In the genomic region with DNA sequence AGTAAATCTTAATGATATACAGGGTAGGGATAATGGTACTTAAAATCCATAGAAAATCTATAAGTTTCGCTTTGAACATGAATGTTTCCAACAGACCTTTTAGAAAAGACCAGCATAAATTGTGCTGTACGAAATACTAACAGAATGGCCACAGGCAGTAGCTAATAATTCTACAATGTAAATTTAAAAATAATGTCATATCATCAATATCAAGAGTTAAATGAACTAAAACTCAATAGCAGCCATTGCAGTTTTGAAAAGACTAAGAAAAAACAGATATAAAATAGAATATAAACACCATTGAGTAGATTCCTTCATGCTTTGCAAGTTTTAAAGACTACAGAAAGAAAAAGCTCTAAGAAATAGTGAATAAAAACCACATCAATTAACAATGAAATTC, we compare ENCODE assay signal across 20 cellular contexts.
"Had no signal": no experiment of that assay in that cellular context is flagged by ENCODE, and none has a peak within 500 bp of the region (broad histone marks: within the 10 kb centered on the region; RNA-seq: fewer than 3 reads in every experiment).

No MANE protein-coding gene starts in this region.

- DNase-seq: activated B cell treated with CpG ODN at 0.5 μM for 24 hours; activated CD4-positive, alpha-beta memory T cell treated with anti-CD3 and anti-CD28 coated beads for 36 hours; activated CD4-positive, alpha-beta T cell treated with anti-CD3 and anti-CD28 coated beads for 36 hours; activated naive CD4-positive, alpha-beta T cell treated with Interleukin-2 at 50 U/mL for 16 hours; activated naive CD8-positive, alpha-beta T cell treated with anti-CD3 and anti-CD28 coated beads, Interleukin-2, amount 10 ng/mL, durations not matched to agents 7 days and 5 days; activated T-cell treated with anti-CD3 and anti-CD28 coated beads, Interleukin-2, amount 50 U/mL, for 48 hours; amygdala; cortex of kidney; glutamatergic neuron; left ventricle myocardium superior; nucleus accumbens; sigmoid colon; spleen; stimulated activated CD4-positive, alpha-beta T cell treated with anti-CD3 and anti-CD28 coated beads, Interleukin-4, amount 100 ng/mL, for 1 hour; stimulated activated naive CD4-positive, alpha-beta T cell; upper lobe of left lung had no signal

- H3K27me3 Mint-ChIP-seq: activated B cell treated with CpG ODN at 0.5 μM for 24 hours; activated CD4-positive, alpha-beta memory T cell treated with anti-CD3 and anti-CD28 coated beads for 36 hours; activated CD4-positive, alpha-beta T cell treated with anti-CD3 and anti-CD28 coated beads for 36 hours; activated naive CD8-positive, alpha-beta T cell treated with anti-CD3 and anti-CD28 coated beads, Interleukin-2, amount 10 ng/mL, durations not matched to agents 7 days and 5 days had no signal

- H3K27ac Mint-ChIP-seq: activated B cell treated with CpG ODN at 0.5 μM for 24 hours; activated CD4-positive, alpha-beta memory T cell treated with anti-CD3 and anti-CD28 coated beads for 36 hours; activated CD4-positive, alpha-beta T cell treated with anti-CD3 and anti-CD28 coated beads for 36 hours; activated naive CD8-positive, alpha-beta T cell treated with anti-CD3 and anti-CD28 coated beads, Interleukin-2, amount 10 ng/mL, durations not matched to agents 7 days and 5 days; nephron; T-helper 1 cell treated with Interleukin-12 subunit alpha and Interleukin-12 subunit beta and Interleukin-4 antibody, amounts not matched to agents 30 μg/mL and 1 μg/mL, for 36 hours had no signal

- H3K4me1 Mint-ChIP-seq: activated B cell treated with CpG ODN at 0.5 μM for 24 hours; activated naive CD8-positive, alpha-beta T cell treated with anti-CD3 and anti-CD28 coated beads, Interleukin-2, amount 10 ng/mL, durations not matched to agents 7 days and 5 days; nephron had no signal

- H3K4me3 ChIP-seq: sigmoid colon had no signal

- H3K36me3 ChIP-seq: cardiac muscle cell, sigmoid colon had no signal

- H3K4me1 ChIP-seq: sigmoid colon, spleen, upper lobe of left lung had no signal

- ATAC-seq: activated CD4-positive, alpha-beta T cell treated with anti-CD3 and anti-CD28 coated beads for 36 hours had no signal

- H3K9me3 Mint-ChIP-seq: activated B cell treated with CpG ODN at 0.5 μM for 24 hours; activated CD4-positive, alpha-beta memory T cell treated with anti-CD3 and anti-CD28 coated beads for 36 hours; activated naive CD8-positive, alpha-beta T cell treated with anti-CD3 and anti-CD28 coated beads, Interleukin-2, amount 10 ng/mL, durations not matched to agents 7 days and 5 days; nephron; T-helper 1 cell treated with Interleukin-12 subunit alpha and Interleukin-12 subunit beta and Interleukin-4 antibody, amounts not matched to agents 30 μg/mL and 1 μg/mL, for 36 hours had no signal

- H3K27ac ChIP-seq: cardiac muscle cell, foreskin keratinocyte, sigmoid colon, spleen, upper lobe of left lung had no signal

- H3K4me3 Mint-ChIP-seq: activated B cell treated with CpG ODN at 0.5 μM for 24 hours; activated CD4-positive, alpha-beta memory T cell treated with anti-CD3 and anti-CD28 coated beads for 36 hours; activated CD4-positive, alpha-beta T cell treated with anti-CD3 and anti-CD28 coated beads for 36 hours; activated naive CD8-positive, alpha-beta T cell treated with anti-CD3 and anti-CD28 coated beads, Interleukin-2, amount 10 ng/mL, durations not matched to agents 7 days and 5 days; T-helper 1 cell treated with Interleukin-12 subunit alpha and Interleukin-12 subunit beta and Interleukin-4 antibody, amounts not matched to agents 30 μg/mL and 1 μg/mL, for 36 hours had no signal

- H3K27me3 ChIP-seq: cardiac muscle cell, foreskin keratinocyte, sigmoid colon, spleen, upper lobe of left lung had no signal

- H3K9me3 ChIP-seq: sigmoid colon, spleen, upper lobe of left lung had no signal
